ENCODE assay signal across 23 cellular contexts in the genomic region with DNA sequence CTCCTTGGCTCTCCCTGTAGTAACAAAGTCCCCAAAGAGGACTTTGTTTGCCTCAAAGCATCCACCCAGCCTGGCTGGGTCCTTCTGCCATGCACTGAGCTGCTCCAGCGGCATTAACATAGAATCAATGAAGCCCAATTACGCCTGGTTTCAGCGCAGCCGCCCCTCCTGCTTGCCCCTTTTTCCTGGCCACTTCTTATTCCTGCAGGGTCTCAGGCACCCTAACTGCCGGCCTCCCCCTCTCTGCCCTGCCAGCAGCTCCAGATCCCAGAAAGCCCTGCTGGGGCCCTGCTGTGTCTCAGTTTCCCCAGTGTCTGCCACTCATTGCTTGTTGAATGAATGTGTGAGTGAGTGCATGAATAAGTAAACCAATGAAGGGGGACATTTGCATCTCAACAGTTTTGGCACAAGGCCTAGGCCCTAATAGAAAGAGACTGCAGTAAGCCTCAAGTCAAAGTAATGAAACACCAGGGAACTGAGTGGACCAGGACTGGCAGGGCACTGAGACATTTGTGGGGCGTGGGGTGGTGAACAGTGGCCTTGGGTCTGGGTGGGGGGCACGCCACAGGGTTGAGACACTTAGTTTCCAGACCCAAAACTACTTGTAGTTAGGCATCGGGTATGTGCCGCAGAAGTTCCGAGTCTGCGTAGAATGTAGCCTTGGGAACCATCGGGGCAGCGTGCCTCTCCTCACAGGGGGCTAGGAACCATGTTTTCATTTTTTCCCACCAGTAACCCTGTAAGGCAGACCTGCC.
A peak's percentile ranks its signal among the peaks of the same experiment; 100 is the strongest.
DNase-seq lines count a peak whose midpoint lies in the region; ATAC-seq and TF ChIP-seq lines count a peak whose summit lies in the region.
"Had no signal": no experiment of that assay in that cellular context is flagged by ENCODE, and none has a peak within 500 bp of the region (broad histone marks: within the 10 kb centered on the region; RNA-seq: fewer than 3 reads in every experiment).

No MANE protein-coding gene starts in this region.

- H3K36me3 ChIP-seq in sigmoid colon (no peaks in the 10 kb centered on the region), upper lobe of left lung (no peaks in the 10 kb centered on the region), esophagus squamous epithelium (no peaks in the 10 kb centered on the region)
- H3K36me3 ChIP-seq: breast epithelium, esophagus muscularis mucosa, gastroesophageal sphincter had no signal

- H3K36me3 Mint-ChIP-seq in CD14-positive monocyte (no peaks in the 10 kb centered on the region), WTC11 (no peaks in the 10 kb centered on the region), glutamatergic neuron (ENCODE audit: unreplicated experiment) (no peaks in the 10 kb centered on the region), Calu3 (ENCODE audit: insufficient read depth, unreplicated experiment) (no peaks in the 10 kb centered on the region)
- H3K36me3 Mint-ChIP-seq: activated naive CD8-positive, alpha-beta T cell; naive thymus-derived CD4-positive, alpha-beta T cell had no signal

- TF ChIP-seq POLR2A in sigmoid colon (IDR thresholded peaks at IDR 0.05) (no peak), upper lobe of left lung (IDR thresholded peaks at IDR 0.05) (no peak), esophagus squamous epithelium (IDR thresholded peaks at IDR 0.05) (no peak)

- DNase-seq in CD14-positive monocyte (ENCODE audit: low spot score) = peak; percentile 11
- DNase-seq in WTC11 (ENCODE audit: low spot score) = no peak
- no peak for DNase-seq in glutamatergic neuron
- DNase-seq in sigmoid colon = peak; percentile 52
- no peak for DNase-seq in stimulated activated naive CD4-positive, alpha-beta T cell (lab: John Stamatoyannopoulos, UW)
- no peak for DNase-seq in upper lobe of left lung
- DNase-seq in esophagus squamous epithelium (lab: John Stamatoyannopoulos, UW) = no peak
- DNase-seq in Calu3 = no peak
- DNase-seq: activated T-cell treated with anti-CD3 and anti-CD28 coated beads, Interleukin-2, amount 50 U/mL, for 24 hours; effector CD4-positive, alpha-beta T cell; naive thymus-derived CD4-positive, alpha-beta T cell; NCI-H1436 treated with DMSO at 0.1 percent for 48 hours; NCI-H2171; NCI-H526; small intestine; stimulated activated CD4-positive, alpha-beta T cell treated with anti-CD3 and anti-CD28 coated beads, Interleukin-4, amount 100 ng/mL, for 1 hour; T1000 had no signal

- H3K4me1 Mint-ChIP-seq in CD14-positive monocyte = peaks cover 5% of the 10 kb centered on the region
- H3K4me1 Mint-ChIP-seq in WTC11 = peaks cover 28% of the 10 kb centered on the region
- H3K4me1 Mint-ChIP-seq in glutamatergic neuron (ENCODE audit: low read depth, unreplicated experiment) = peaks cover 25% of the 10 kb centered on the region
- no peaks in the 10 kb centered on the region for H3K4me1 Mint-ChIP-seq in Calu3 (ENCODE audit: low read depth, unreplicated experiment)
- H3K4me1 Mint-ChIP-seq: IgD-negative memory B cell had no signal

- intact Hi-C loops in CD14-positive monocyte (cut with micrococcal nuclease) = loop anchor here in 1 of 2 donors (10.0 kb wide), 1 partner anchor 215 kb away; no protein-coding TSS in a partner anchor
- intact Hi-C loops in sigmoid colon (cut with DNase I) = no loop called here
- intact Hi-C loops in esophagus squamous epithelium (cut with DNase I) = no loop called here
- intact Hi-C loops in Calu3 (cut with micrococcal nuclease; ENCODE audit: unreplicated experiment) = no loop called here

- BruUV-seq in Calu3 (replicated peaks; lab: Mats Ljungman, UMichigan) = no TSS peak

- H3K4me3 Mint-ChIP-seq in CD14-positive monocyte (no peak overlapping the region), WTC11 (no peak overlapping the region), glutamatergic neuron (ENCODE audit: unreplicated experiment) (peak overlapping the region; percentile 67), Calu3 (ENCODE audit: low read depth, unreplicated experiment) (no peak overlapping the region)
- H3K4me3 Mint-ChIP-seq: activated naive CD8-positive, alpha-beta T cell; activated T-cell treated with anti-CD3 and anti-CD28 coated beads, Interleukin-2, amount 50 U/mL, for 24 hours; IgD-negative memory B cell; naive thymus-derived CD4-positive, alpha-beta T cell had no signal

- TF ChIP-seq CTCF in CD14-positive monocyte (IDR thresholded peaks at IDR 0.05) (no peak), WTC11 (IDR thresholded peaks at IDR 0.05) (no peak), glutamatergic neuron (IDR thresholded peaks at IDR 0.05; ENCODE audit: partially characterized antibody, unreplicated experiment) (no peak), sigmoid colon (IDR thresholded peaks at IDR 0.05) (no peak), upper lobe of left lung (IDR thresholded peaks at IDR 0.05) (no peak), esophagus squamous epithelium (IDR thresholded peaks at IDR 0.05) (no peak), Calu3 (IDR thresholded peaks at IDR 0.05; ENCODE audit: unreplicated experiment) (no peak)

- H3K4me3 ChIP-seq in sigmoid colon = no peak overlapping the region
- no peak overlapping the region for H3K4me3 ChIP-seq in upper lobe of left lung
- no peak overlapping the region for H3K4me3 ChIP-seq in esophagus squamous epithelium
- H3K4me3 ChIP-seq: breast epithelium, esophagus muscularis mucosa, gastroesophageal sphincter had no signal

- H3K4me1 ChIP-seq in sigmoid colon = peaks cover 0 to 29% (median 20%) of the 10 kb centered on the region in 4 donors
- peaks cover 16 to 36% (median 18%) of the 10 kb centered on the region in 4 donors for H3K4me1 ChIP-seq in upper lobe of left lung
- H3K4me1 ChIP-seq in esophagus squamous epithelium = peaks cover 0 to 46% (median 20%) of the 10 kb centered on the region in 3 donors
- H3K4me1 ChIP-seq: breast epithelium had no signal

- peak; percentile 8 for ATAC-seq in WTC11
- no peak for ATAC-seq in upper lobe of left lung (ENCODE audit: low FRiP score in 2 of 2)
- ATAC-seq: naive thymus-derived CD4-positive, alpha-beta T cell had no signal

- H3K9me3 Mint-ChIP-seq in CD14-positive monocyte = peaks cover 0 to 1% (median 0%) of the 10 kb centered on the region in 7 donors
- no peaks in the 10 kb centered on the region for H3K9me3 Mint-ChIP-seq in WTC11
- H3K9me3 Mint-ChIP-seq in glutamatergic neuron (ENCODE audit: unreplicated experiment) = peaks cover 2% of the 10 kb centered on the region
- no peaks in the 10 kb centered on the region for H3K9me3 Mint-ChIP-seq in Calu3 (ENCODE audit: low read depth, unreplicated experiment)
- H3K9me3 Mint-ChIP-seq: activated T-cell treated with anti-CD3 and anti-CD28 coated beads, Interleukin-2, amount 50 U/mL, for 24 hours; IgD-negative memory B cell had no signal

- 96 to 97% methylated on average over 13 of the region's 13 CpGs for WGBS in sigmoid colon, 2 donors
- 97 to 98% methylated on average over 13 of the region's 13 CpGs for WGBS in upper lobe of left lung, 2 donors
- WGBS in esophagus squamous epithelium, 2 donors = 95% methylated on average over 13 of the region's 13 CpGs

- H3K27me3 Mint-ChIP-seq in CD14-positive monocyte (ENCODE audit: low read depth in 3 of 3) = peaks cover 0 to 2% (median 0%) of the 10 kb centered on the region in 3 donors
- H3K27me3 Mint-ChIP-seq in WTC11 (ENCODE audit: low read depth) = no peaks in the 10 kb centered on the region; the same call in 1 of the 2 replicates
- peaks cover 2% of the 10 kb centered on the region for H3K27me3 Mint-ChIP-seq in glutamatergic neuron (ENCODE audit: unreplicated experiment)
- H3K27me3 Mint-ChIP-seq in Calu3 (ENCODE audit: unreplicated experiment) = no peaks in the 10 kb centered on the region
- H3K27me3 Mint-ChIP-seq: activated naive CD8-positive, alpha-beta T cell; activated T-cell treated with anti-CD3 and anti-CD28 coated beads, Interleukin-2, amount 50 U/mL, for 24 hours; IgD-negative memory B cell; naive thymus-derived CD4-positive, alpha-beta T cell had no signal

- H3K27me3 ChIP-seq in sigmoid colon = no peaks in the 10 kb centered on the region
- H3K27me3 ChIP-seq in upper lobe of left lung = no peaks in the 10 kb centered on the region
- H3K27me3 ChIP-seq in esophagus squamous epithelium = no peaks in the 10 kb centered on the region
- H3K27me3 ChIP-seq: breast epithelium, esophagus muscularis mucosa, gastroesophageal sphincter had no signal

- no peak for TF ChIP-seq EP300 in sigmoid colon (IDR thresholded peaks at IDR 0.05)
- no peak for TF ChIP-seq EP300 in upper lobe of left lung (IDR thresholded peaks at IDR 0.05)

- H3K27ac ChIP-seq in sigmoid colon (peak overlapping the region in 2 of 4 donors; percentile 2 to 46), upper lobe of left lung (no peak overlapping the region), esophagus squamous epithelium (no peak overlapping the region)
- H3K27ac ChIP-seq: breast epithelium, C4-2B, esophagus muscularis mucosa, gastroesophageal sphincter had no signal

- CTCF ChIA-PET in WTC11 (lab: Charles Lee) (interaction anchor here (0.9 to 1.5 kb wide), 9 partner anchors 14 to 179 kb away, joined by 3 to 5 read pairs (median 3); no protein-coding TSS in a partner anchor), Calu3 (lab: Charles Lee) (no interaction called here)

- H3K27ac Mint-ChIP-seq in CD14-positive monocyte (no peak overlapping the region), WTC11 (peak overlapping the region; percentile 27), glutamatergic neuron (ENCODE audit: unreplicated experiment) (peak overlapping the region; percentile 95), Calu3 (ENCODE audit: unreplicated experiment) (no peak overlapping the region)
- H3K27ac Mint-ChIP-seq: activated naive CD8-positive, alpha-beta T cell; activated T-cell treated with anti-CD3 and anti-CD28 coated beads, Interleukin-2, amount 50 U/mL, for 24 hours; IgD-negative memory B cell had no signal

- no peaks in the 10 kb centered on the region for H3K9me3 ChIP-seq in sigmoid colon
- no peaks in the 10 kb centered on the region for H3K9me3 ChIP-seq in upper lobe of left lung
- H3K9me3 ChIP-seq in esophagus squamous epithelium = no peaks in the 10 kb centered on the region
- H3K9me3 ChIP-seq: breast epithelium, esophagus muscularis mucosa, gastroesophageal sphincter had no signal

- POLR2A ChIA-PET in WTC11 (lab: Charles Lee) = interaction anchor here (1.1 kb wide), 1 partner anchor 14 kb away, joined by 3 read pairs; no protein-coding TSS in a partner anchor

TF ChIP-seq in WTC11, 78 proteins besides CTCF, POLR2A, EP300 and RAD21 (continues in another document):
- no peak for TF ChIP-seq TCF7 (CRISPR knock-in tag; IDR thresholded peaks at IDR 0.05; ENCODE audit: low read depth)

Comparison
In these comparisons a context has a peak if more than half of its experiments do, and no peak if none do; other contexts are left out.
1. DNase-seq: peak in CD14-positive monocyte (single experiment) and sigmoid colon (single experiment); none in WTC11 (single experiment), glutamatergic neuron (single experiment), stimulated activated naive CD4-positive, alpha-beta T cell (0 of 6), upper lobe of left lung (0 of 2), esophagus squamous epithelium (single experiment) and Calu3 (single experiment).
2. H3K27ac Mint-ChIP-seq: peak in WTC11 (single experiment) and glutamatergic neuron (single experiment); none in CD14-positive monocyte (0 of 7) and Calu3 (single experiment).